In the genomic region with DNA sequence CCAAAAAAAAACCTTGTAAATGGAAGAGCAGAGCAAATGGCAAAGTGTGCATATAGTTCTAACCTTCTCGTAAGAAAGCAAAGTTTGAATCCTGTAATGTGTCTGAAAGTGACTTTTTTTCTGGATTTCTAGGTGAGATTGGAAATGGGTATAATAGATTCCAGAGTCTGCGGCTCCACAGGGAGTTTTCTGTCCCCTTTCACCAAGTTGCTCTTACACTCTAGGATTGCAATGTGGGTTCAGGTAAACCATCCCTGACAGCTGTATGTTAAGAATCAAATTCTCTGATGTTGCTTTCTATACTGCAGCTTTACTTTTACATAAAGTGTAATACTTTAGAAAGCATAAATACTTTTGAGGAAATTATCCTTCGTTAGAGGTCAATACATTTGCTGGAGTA, we compare ENCODE assay signal across 23 cellular contexts.
DNase-seq lines count a peak whose midpoint lies in the region; ATAC-seq and TF ChIP-seq lines count a peak whose summit lies in the region.
"Had no signal": no experiment of that assay in that cellular context is flagged by ENCODE, and none has a peak within 500 bp of the region (broad histone marks: within the 10 kb centered on the region; RNA-seq: fewer than 3 reads in every experiment).

No MANE protein-coding gene starts in this region.

- H2BK120ac ChIP-seq in mesenchymal stem cell (ENCODE audit: low read depth, low read length) = no peak overlapping the region

- H3K36me3 Mint-ChIP-seq in activated T-cell treated with anti-CD3 and anti-CD28 coated beads, Interleukin-2, amount 50 U/mL, for 4 hours (ENCODE audit: insufficient read depth) = no peaks in the 10 kb centered on the region

- H3K27ac ChIP-seq in BLaER1 (peak overlapping the region; percentile 44), OCI-LY1 (ENCODE audit: low read depth, low read length, poor library complexity, severe bottlenecking) (peak overlapping the region; percentile 40), mesenchymal stem cell (ENCODE audit: low read length, poor library complexity, severe bottlenecking) (peak overlapping the region; percentile 84), right atrium auricular region (no peak overlapping the region), heart right ventricle (no peak overlapping the region)
- H3K27ac ChIP-seq: neutrophil, suprapubic skin had no signal

- WGBS in mesenchymal stem cell = 86% methylated on average over 2 of the region's 3 CpGs
- WGBS in heart right ventricle, 2 donors = 59 to 92% methylated on average over 3 of the region's 3 CpGs

- H3K23ac ChIP-seq in mesenchymal stem cell (ENCODE audit: low read length in 2 of 2) = no peak overlapping the region

- no peaks in the 10 kb centered on the region for H3K4me1 Mint-ChIP-seq in activated T-cell treated with anti-CD3 and anti-CD28 coated beads, Interleukin-2, amount 50 U/mL, for 4 hours (ENCODE audit: low read depth)

- no peaks in the 10 kb centered on the region for H3K27me3 ChIP-seq in BLaER1
- no peaks in the 10 kb centered on the region for H3K27me3 ChIP-seq in OCI-LY1 (ENCODE audit: insufficient read depth, low read length)
- H3K27me3 ChIP-seq in mesenchymal stem cell (ENCODE audit: control insufficient read depth in 1 of 2, insufficient read depth in 1 of 2, low read length in 2 of 2) = no peaks in the 10 kb centered on the region
- no peaks in the 10 kb centered on the region for H3K27me3 ChIP-seq in right atrium auricular region
- no peaks in the 10 kb centered on the region for H3K27me3 ChIP-seq in heart right ventricle
- H3K27me3 ChIP-seq: left lung, neutrophil, suprapubic skin had no signal

- H3K36me3 ChIP-seq in BLaER1 = peaks cover 76% of the 10 kb centered on the region
- H3K36me3 ChIP-seq in OCI-LY1 (ENCODE audit: insufficient read depth, low read length) = no peaks in the 10 kb centered on the region
- H3K36me3 ChIP-seq in mesenchymal stem cell (ENCODE audit: control insufficient read depth in 1 of 2, insufficient read depth in 2 of 2, low read depth in 1 of 2, low read length in 2 of 2) = no peaks in the 10 kb centered on the region
- H3K36me3 ChIP-seq in right atrium auricular region = no peaks in the 10 kb centered on the region
- H3K36me3 ChIP-seq in heart right ventricle = no peaks in the 10 kb centered on the region
- H3K36me3 ChIP-seq: left lung, neutrophil, suprapubic skin had no signal

- H3K4me1 ChIP-seq in BLaER1 = peaks cover 25% of the 10 kb centered on the region
- peaks cover 44% of the 10 kb centered on the region for H3K4me1 ChIP-seq in OCI-LY1 (ENCODE audit: insufficient read depth, low read length, severe bottlenecking)
- peaks cover 4% of the 10 kb centered on the region for H3K4me1 ChIP-seq in mesenchymal stem cell (ENCODE audit: control insufficient read depth, insufficient read depth, low read depth, low read length)
- no peaks in the 10 kb centered on the region for H3K4me1 ChIP-seq in right atrium auricular region
- H3K4me1 ChIP-seq in heart right ventricle = peaks cover 0 to 2% (median 0%) of the 10 kb centered on the region in 9 donors
- H3K4me1 ChIP-seq: left lung, suprapubic skin had no signal

- H3K9me2 ChIP-seq in OCI-LY1 (ENCODE audit: low read depth, low read length) = no peaks in the 10 kb centered on the region

- H3K4me2 ChIP-seq in BLaER1 = no peak overlapping the region
- H3K4me2 ChIP-seq in OCI-LY1 (ENCODE audit: low read length) = peak overlapping the region; percentile 30; the same call in 1 of the 2 replicates
- H3K4me2 ChIP-seq in mesenchymal stem cell (ENCODE audit: low read length, poor library complexity, severe bottlenecking) = no peak overlapping the region

- peak overlapping the region; percentile 90 for H2BK5ac ChIP-seq in mesenchymal stem cell (ENCODE audit: low read depth, low read length, poor library complexity, severe bottlenecking)

- H3K18ac ChIP-seq in mesenchymal stem cell (ENCODE audit: low read depth in 1 of 2, low read length in 2 of 2) = no peak overlapping the region

- no peak overlapping the region for H3K4ac ChIP-seq in mesenchymal stem cell (ENCODE audit: low read depth in 1 of 2, low read length in 2 of 2)

- no peaks in the 10 kb centered on the region; the same call in 1 of the 2 replicates for H4K20me1 ChIP-seq in BLaER1
- no peaks in the 10 kb centered on the region for H4K20me1 ChIP-seq in OCI-LY1 (ENCODE audit: insufficient read depth, low read length)

- H2BK12ac ChIP-seq in mesenchymal stem cell (ENCODE audit: low read length in 2 of 2) = no peak overlapping the region

- no peaks in the 10 kb centered on the region for H3K79me2 ChIP-seq in OCI-LY1 (ENCODE audit: insufficient read depth, low read length)

- TF ChIP-seq CTCF in OCI-LY1 (IDR thresholded peaks at IDR 0.05; ENCODE audit: low read length) (no peak), right atrium auricular region (IDR thresholded peaks at IDR 0.05) (no peak), heart right ventricle (IDR thresholded peaks at IDR 0.05) (no peak)

- H3K4me3 ChIP-seq in BLaER1 (no peak overlapping the region), OCI-LY1 (ENCODE audit: low read depth, low read length, poor library complexity, severe bottlenecking) (no peak overlapping the region), mesenchymal stem cell (ENCODE audit: insufficient read depth in 1 of 2, low read depth in 1 of 2, low read length in 2 of 2) (no peak overlapping the region), right atrium auricular region (no peak overlapping the region), heart right ventricle (no peak overlapping the region)
- H3K4me3 ChIP-seq: K562, left lung, suprapubic skin had no signal

- H2AK5ac ChIP-seq in mesenchymal stem cell (ENCODE audit: low read length, severe bottlenecking) = no peak overlapping the region

- H3K4me3 Mint-ChIP-seq in activated T-cell treated with anti-CD3 and anti-CD28 coated beads, Interleukin-2, amount 50 U/mL, for 4 hours = no peak overlapping the region
- H3K4me3 Mint-ChIP-seq: activated CD4-positive, alpha-beta T cell treated with anti-CD3 and anti-CD28 coated beads, Interleukin-2, amount 10 ng/mL, durations not matched to agents 7 days and 5 days; CD4-positive, alpha-beta T cell; H9 had no signal

- H4K8ac ChIP-seq in mesenchymal stem cell (ENCODE audit: low read length) = no peak overlapping the region

- H2BK15ac ChIP-seq in mesenchymal stem cell (ENCODE audit: low read depth, poor library complexity, severe bottlenecking) = no peak overlapping the region

- ATAC-seq in GM19043 (IDR thresholded peaks at IDR 0.05; ENCODE audit: low read depth, unreplicated experiment) = peak; percentile 7
- no peak for ATAC-seq in heart right ventricle
- no peak for ATAC-seq in activated T-cell treated with anti-CD3 and anti-CD28 coated beads, Interleukin-2, amount 50 U/mL, for 4 hours
- ATAC-seq: esophagus mucosa had no signal

- peaks cover 57% of the 10 kb centered on the region for H3K9me3 ChIP-seq in BLaER1
- no peaks in the 10 kb centered on the region for H3K9me3 ChIP-seq in OCI-LY1 (ENCODE audit: low read length)
- peaks cover 18% of the 10 kb centered on the region for H3K9me3 ChIP-seq in mesenchymal stem cell (ENCODE audit: control insufficient read depth, low read length)
- H3K9me3 ChIP-seq in right atrium auricular region = peaks cover 0 to 16% of the 10 kb centered on the region in 2 donors
- peaks cover 0 to 25% (median 10%) of the 10 kb centered on the region in 11 donors for H3K9me3 ChIP-seq in heart right ventricle
- H3K9me3 ChIP-seq: neutrophil had no signal

- H3K9me3 Mint-ChIP-seq in activated T-cell treated with anti-CD3 and anti-CD28 coated beads, Interleukin-2, amount 50 U/mL, for 4 hours = peaks cover 8% of the 10 kb centered on the region

- H3K14ac ChIP-seq in mesenchymal stem cell (ENCODE audit: low read length in 2 of 2) = no peak overlapping the region

- no peaks in the 10 kb centered on the region for H3K27me3 Mint-ChIP-seq in activated T-cell treated with anti-CD3 and anti-CD28 coated beads, Interleukin-2, amount 50 U/mL, for 4 hours (ENCODE audit: low read depth)
- H3K27me3 Mint-ChIP-seq: activated CD4-positive, alpha-beta T cell treated with anti-CD3 and anti-CD28 coated beads, Interleukin-2, amount 10 ng/mL, durations not matched to agents 7 days and 5 days; CD4-positive, alpha-beta T cell had no signal

- no peaks in the 10 kb centered on the region for H3K79me1 ChIP-seq in mesenchymal stem cell (replicated peaks; ENCODE audit: low read length, poor library complexity, severe bottlenecking)

- DNase-seq in mesenchymal stem cell (no peak), right atrium auricular region (ENCODE audit: low spot score) (no peak), SHP77 treated with DMSO at 0.1 percent for 48 hours (lab: John Stamatoyannopoulos, UW) (no peak), heart right ventricle (no peak)
- no peak for DNase-seq in activated T-cell treated with anti-CD3 and anti-CD28 coated beads, Interleukin-2, amount 50 U/mL, for 4 hours
- DNase-seq: activated CD4-positive, alpha-beta T cell treated with anti-CD3 and anti-CD28 coated beads, Interleukin-2, amount 10 ng/mL, durations not matched to agents 7 days and 5 days; activated gamma-delta T cell treated with Interleukin-2 at 50 U/mL for 16 hours; amygdala; caudate nucleus; CD4-positive, alpha-beta T cell; NCI-H1048; NCI-H1930; NCI-H510A; NK-92 treated with Interleukin-12 subunit alpha and Interleukin-12 subunit beta, amount 100 ng/mL, for 24 hours had no signal

- H4K91ac ChIP-seq in mesenchymal stem cell (ENCODE audit: low read length) = no peak overlapping the region

- H3F3A ChIP-seq in OCI-LY1 (ENCODE audit: insufficient read depth, low read length) = no peaks in the 10 kb centered on the region

- H3K9ac ChIP-seq in BLaER1 = no peak overlapping the region
- no peak overlapping the region for H3K9ac ChIP-seq in OCI-LY1 (ENCODE audit: low read length)
- H3K9ac ChIP-seq in mesenchymal stem cell (ENCODE audit: low read length) = no peak overlapping the region

- intact Hi-C loops in heart right ventricle (cut with DNase I) = no loop called here

- H2AFZ ChIP-seq in OCI-LY1 (ENCODE audit: low read length) (no peak overlapping the region), mesenchymal stem cell (ENCODE audit: low read depth, low read length) (no peak overlapping the region)

Comparison
In these comparisons a context has a peak if more than half of its experiments do, and no peak if none do; other contexts are left out.
1. H3K27ac ChIP-seq: peak in BLaER1 (single experiment), OCI-LY1 (single experiment) and mesenchymal stem cell (single experiment); none in right atrium auricular region (0 of 2) and heart right ventricle (0 of 10).